14 cellular contexts compared by ENCODE assay signal in the genomic region with DNA sequence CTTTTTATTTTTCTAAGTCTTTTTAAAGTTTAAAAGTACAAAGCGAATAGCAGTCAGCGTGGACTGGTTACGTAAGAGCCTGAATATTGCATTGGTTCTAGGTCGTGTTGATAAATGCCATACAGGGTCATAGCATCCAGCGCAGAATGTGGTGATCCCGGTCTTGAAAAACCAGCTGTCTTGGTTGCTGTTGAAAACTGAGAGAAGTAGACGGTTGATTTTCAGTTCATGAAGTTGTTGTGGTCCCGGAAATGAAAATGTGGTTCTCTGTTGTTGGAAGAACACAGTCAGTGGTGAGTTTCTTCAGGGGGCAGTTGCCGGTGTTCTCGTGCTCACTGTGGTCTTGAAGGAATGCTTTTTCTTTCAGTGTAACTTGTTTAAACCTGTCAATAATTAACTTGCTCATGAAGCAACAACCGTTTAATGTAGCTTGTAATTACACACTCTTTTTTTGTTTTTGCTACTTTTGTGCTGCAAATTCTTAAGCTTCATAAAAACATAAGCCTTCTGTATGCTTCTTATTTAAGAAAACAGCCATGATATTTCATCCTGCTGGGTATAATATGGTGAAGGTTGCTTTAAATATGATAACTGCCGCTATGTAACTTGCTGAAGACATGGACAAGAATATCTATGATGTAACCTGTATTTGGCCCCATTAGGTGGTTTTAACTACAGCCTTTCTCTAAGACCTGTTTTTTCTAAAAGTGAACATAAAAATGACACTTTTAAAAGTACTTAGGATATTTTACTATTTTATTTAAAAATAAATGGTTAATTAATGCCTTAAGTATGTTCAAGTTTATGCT.
DNase-seq lines count a peak whose midpoint lies in the region; ATAC-seq, FAIRE-seq and TF ChIP-seq lines count a peak whose summit lies in the region.
"Had no signal": no experiment of that assay in that cellular context is flagged by ENCODE, and none has a peak within 500 bp of the region (broad histone marks: within the 10 kb centered on the region; RNA-seq: fewer than 3 reads in every experiment).

No MANE protein-coding gene starts in this region.

- in situ Hi-C loops in HepG2 (cut with HindIII; ENCODE audit: extremely low pct_ligation_motif_present, low pct_unique_long_range_greater_than_20kb) = no loop called here

- H3K4me3 Mint-ChIP-seq in activated CD4-positive, alpha-beta T cell treated with anti-CD3 and anti-CD28 coated beads, Interleukin-2, amount 10 ng/mL, durations not matched to agents 24 days and 14 days = no peak overlapping the region
- H3K4me3 Mint-ChIP-seq in chondrocyte (ENCODE audit: unreplicated experiment) = no peak overlapping the region
- H3K4me3 Mint-ChIP-seq: activated CD4-positive, alpha-beta memory T cell treated with anti-CD3 and anti-CD28 coated beads for 36 hours; activated naive CD8-positive, alpha-beta T cell treated with anti-CD3 and anti-CD28 coated beads for 36 hours; stimulated activated effector memory CD8-positive, alpha-beta T cell treated with anti-CD3 and anti-CD28 coated beads, Interleukin-12 subunit alpha, Interleukin-12 subunit beta, amount 100 ng/mL, for 72 hours had no signal

- TF ChIP-seq RAD21 in HepG2 (CRISPR knock-in tag; IDR thresholded peaks at IDR 0.05) = no peak

- peaks cover 61% of the 10 kb centered on the region for H3K4me1 ChIP-seq in HepG2 (ENCODE audit: insufficient read depth, low read length)
- peaks cover 8 to 22% (median 15%) of the 10 kb centered on the region in 4 donors for H3K4me1 ChIP-seq in upper lobe of left lung

- peak overlapping the region; percentile 77 for H3K27ac ChIP-seq in HepG2 (ENCODE audit: extremely low read length, insufficient read depth, low read length)
- peak overlapping the region; percentile 65 to 68 (median 68) for H3K27ac ChIP-seq in upper lobe of left lung

- no peaks in the 10 kb centered on the region for H3K9me3 Mint-ChIP-seq in activated CD4-positive, alpha-beta T cell treated with anti-CD3 and anti-CD28 coated beads, Interleukin-2, amount 10 ng/mL, durations not matched to agents 24 days and 14 days
- no peaks in the 10 kb centered on the region for H3K9me3 Mint-ChIP-seq in chondrocyte (ENCODE audit: low read depth)
- H3K9me3 Mint-ChIP-seq: activated CD4-positive, alpha-beta memory T cell treated with anti-CD3 and anti-CD28 coated beads for 36 hours; activated naive CD8-positive, alpha-beta T cell treated with anti-CD3 and anti-CD28 coated beads for 36 hours; stimulated activated effector memory CD8-positive, alpha-beta T cell treated with anti-CD3 and anti-CD28 coated beads, Interleukin-12 subunit alpha, Interleukin-12 subunit beta, amount 100 ng/mL, for 72 hours had no signal

- peak; percentile 16 for DNase-seq in activated CD4-positive, alpha-beta T cell treated with anti-CD3 and anti-CD28 coated beads, Interleukin-2, amount 10 ng/mL, durations not matched to agents 24 days and 14 days
- no peak for DNase-seq in activated CD4-positive, alpha-beta T cell treated with anti-CD3 and anti-CD28 coated beads, Interleukin-2, amount 50 U/mL, for 4 hours
- no peak for DNase-seq in chondrocyte (ENCODE audit: low spot score)
- peak; percentile 88 for DNase-seq in HepG2 (ENCODE audit: low spot score)
- peak in 1 of 2 donors; percentile 45 for DNase-seq in upper lobe of left lung
- no peak for DNase-seq in nucleus accumbens (lab: John Stamatoyannopoulos, UW)
- DNase-seq: activated CD4-positive, alpha-beta memory T cell treated with anti-CD3 and anti-CD28 coated beads for 36 hours; activated naive CD8-positive, alpha-beta T cell treated with anti-CD3 and anti-CD28 coated beads for 36 hours; midbrain; NCI-H526 treated with DMSO at 0.1 percent for 48 hours had no signal

- intact Hi-C loops in activated CD4-positive, alpha-beta T cell treated with anti-CD3 and anti-CD28 coated beads, Interleukin-2, amount 10 ng/mL, durations not matched to agents 24 days and 14 days (cut with micrococcal nuclease) = no loop called here
- intact Hi-C loops in HepG2 (cut with micrococcal nuclease; ENCODE audit: unreplicated experiment) = loop anchor here (2.0 kb wide), 1 partner anchor 32 kb away; no protein-coding TSS in a partner anchor

- peak; percentile 39 to 55; a peak in 2 of 4 replicates for TF ChIP-seq POLR2A in HepG2 (IDR thresholded peaks at IDR 0.05; ENCODE audit: insufficient read depth in 1 of 2, low read depth in 2 of 2, low read length in 2 of 2)
- TF ChIP-seq POLR2A in upper lobe of left lung (IDR thresholded peaks at IDR 0.05) = peak in 1 of 4 donors; percentile 28

- no peaks in the 10 kb centered on the region for H3K36me3 Mint-ChIP-seq in activated CD4-positive, alpha-beta T cell treated with anti-CD3 and anti-CD28 coated beads, Interleukin-2, amount 10 ng/mL, durations not matched to agents 24 days and 14 days (ENCODE audit: low read depth)
- peaks cover 10% of the 10 kb centered on the region for H3K36me3 Mint-ChIP-seq in chondrocyte (ENCODE audit: low read depth)
- H3K36me3 Mint-ChIP-seq: stimulated activated effector memory CD8-positive, alpha-beta T cell treated with anti-CD3 and anti-CD28 coated beads, Interleukin-12 subunit alpha, Interleukin-12 subunit beta, amount 100 ng/mL, for 72 hours had no signal

- peak overlapping the region; percentile 45 for H3K9ac ChIP-seq in HepG2 (ENCODE audit: insufficient read depth, low read depth, low read length)

- CTCF ChIA-PET in HepG2 (lab: Yijun Ruan, JAX; ENCODE audit: low intra/inter-chr PET ratio, low total read pairs) = no interaction called here

- H3K27me3 ChIP-seq in HepG2 (ENCODE audit: control insufficient read depth in 1 of 2, insufficient read depth in 2 of 2, low read length in 2 of 2) = no peaks in the 10 kb centered on the region
- no peaks in the 10 kb centered on the region for H3K27me3 ChIP-seq in upper lobe of left lung

- H4K20me1 ChIP-seq in HepG2 (ENCODE audit: insufficient read depth, low read length) = no peaks in the 10 kb centered on the region

- H3K36me3 ChIP-seq in HepG2 (replicated peaks in 1 of 2; ENCODE audit: control insufficient read depth in 1 of 2, insufficient read depth in 2 of 2, low read length in 2 of 2) (peaks cover 16 to 60% of the 10 kb centered on the region in 2 experiments), upper lobe of left lung (peaks cover 0 to 45% (median 14%) of the 10 kb centered on the region in 4 donors)

- POLR2A ChIA-PET in HepG2 (lab: Yijun Ruan, JAX) = interaction anchor here (0.6 to 2.9 kb wide), 8 partner anchors 14 to 642 kb away, joined by 3 to 22 read pairs (median 3); partner anchors contain the start of gene UNC93A

- ATAC-seq in HepG2 = peak; percentile 82
- peak; percentile 50 to 70 for ATAC-seq in upper lobe of left lung (ENCODE audit: low FRiP score in 2 of 2)
- ATAC-seq in HG02870 (IDR thresholded peaks at IDR 0.05; ENCODE audit: unreplicated experiment) = no peak
- no peak for ATAC-seq in HG03095 (IDR thresholded peaks at IDR 0.05; ENCODE audit: unreplicated experiment)
- ATAC-seq: stimulated activated effector memory CD8-positive, alpha-beta T cell treated with anti-CD3 and anti-CD28 coated beads, Interleukin-12 subunit alpha, Interleukin-12 subunit beta, amount 100 ng/mL, for 72 hours had no signal

- no peak overlapping the region for H2AFZ ChIP-seq in HepG2 (ENCODE audit: low read length)

- WGBS in HepG2 (ENCODE audit: low lambda C conversion rate) = 4% methylated on average over 12 of the region's 12 CpGs
- WGBS in upper lobe of left lung, 2 donors = 54 to 69% methylated on average over 12 of the region's 12 CpGs

- H3K27ac Mint-ChIP-seq in activated CD4-positive, alpha-beta T cell treated with anti-CD3 and anti-CD28 coated beads, Interleukin-2, amount 10 ng/mL, durations not matched to agents 24 days and 14 days = no peak overlapping the region
- peak overlapping the region; percentile 24 for H3K27ac Mint-ChIP-seq in chondrocyte (ENCODE audit: unreplicated experiment)
- H3K27ac Mint-ChIP-seq: activated CD4-positive, alpha-beta memory T cell treated with anti-CD3 and anti-CD28 coated beads for 36 hours; activated naive CD8-positive, alpha-beta T cell treated with anti-CD3 and anti-CD28 coated beads for 36 hours; stimulated activated effector memory CD8-positive, alpha-beta T cell treated with anti-CD3 and anti-CD28 coated beads, Interleukin-12 subunit alpha, Interleukin-12 subunit beta, amount 100 ng/mL, for 72 hours had no signal

- peak in 1 of 2 experiments; percentile 31; a peak in 2 of 4 replicates for TF ChIP-seq EP300 in HepG2 (IDR thresholded peaks at IDR 0.05; ENCODE audit: low read depth in 2 of 2, low read length in 2 of 2)
- TF ChIP-seq EP300 in HepG2 (CRISPR knock-in tag; IDR thresholded peaks at IDR 0.05; ENCODE audit: borderline replicate concordance) = no peak
- no peak for TF ChIP-seq EP300 in upper lobe of left lung (IDR thresholded peaks at IDR 0.05)

- peaks cover 4% of the 10 kb centered on the region for H3K27me3 Mint-ChIP-seq in activated CD4-positive, alpha-beta T cell treated with anti-CD3 and anti-CD28 coated beads, Interleukin-2, amount 10 ng/mL, durations not matched to agents 24 days and 14 days
- H3K27me3 Mint-ChIP-seq in chondrocyte (ENCODE audit: low read depth) = no peaks in the 10 kb centered on the region
- H3K27me3 Mint-ChIP-seq: activated CD4-positive, alpha-beta memory T cell treated with anti-CD3 and anti-CD28 coated beads for 36 hours; activated naive CD8-positive, alpha-beta T cell treated with anti-CD3 and anti-CD28 coated beads for 36 hours had no signal

- H3K79me2 ChIP-seq in HepG2 (ENCODE audit: insufficient read depth, low read length) = peaks cover 23% of the 10 kb centered on the region

- TSS peak; percentile 73 for BruUV-seq in HepG2 (replicated peaks; lab: Mats Ljungman, UMichigan)

- TF ChIP-seq CTCF in chondrocyte (IDR thresholded peaks at IDR 0.05) (no peak), HepG2 (CRISPR knock-in tag; IDR thresholded peaks at IDR 0.05) (no peak), upper lobe of left lung (IDR thresholded peaks at IDR 0.05) (no peak)

- FAIRE-seq in HepG2 (lab: Jason Lieb, UNC) = peak; percentile 83
- FAIRE-seq: H54 had no signal

- H3K4me3 ChIP-seq in HepG2 (replicated peaks in 1 of 3; ENCODE audit: insufficient read depth in 1 of 3, low read depth in 2 of 3, low read length in 3 of 3) = peak overlapping the region; percentile 26 to 50 (median 48); a peak in 4 of 6 replicates
- peak overlapping the region in 2 of 4 donors; percentile 15 to 20 for H3K4me3 ChIP-seq in upper lobe of left lung

- peak overlapping the region; percentile 80 for H3K4me2 ChIP-seq in HepG2 (ENCODE audit: low read depth, low read length)

- H3K4me1 Mint-ChIP-seq in activated CD4-positive, alpha-beta T cell treated with anti-CD3 and anti-CD28 coated beads, Interleukin-2, amount 10 ng/mL, durations not matched to agents 24 days and 14 days = no peaks in the 10 kb centered on the region
- peaks cover 24% of the 10 kb centered on the region for H3K4me1 Mint-ChIP-seq in chondrocyte (ENCODE audit: low read depth)
- H3K4me1 Mint-ChIP-seq: activated naive CD8-positive, alpha-beta T cell treated with anti-CD3 and anti-CD28 coated beads for 36 hours; stimulated activated effector memory CD8-positive, alpha-beta T cell treated with anti-CD3 and anti-CD28 coated beads, Interleukin-12 subunit alpha, Interleukin-12 subunit beta, amount 100 ng/mL, for 72 hours had no signal

- H3K9me3 ChIP-seq in HepG2 (ENCODE audit: low read length) (no peaks in the 10 kb centered on the region), upper lobe of left lung (no peaks in the 10 kb centered on the region)

TF ChIP-seq in HepG2, 621 proteins besides CTCF, POLR2A, EP300 and RAD21 (continues in another document):
- peak; percentile 51; the same call in 1 of the 2 replicates for TF ChIP-seq ARNTL (CRISPR knock-in tag; IDR thresholded peaks at IDR 0.05)
- TF ChIP-seq ZNF24 (IDR thresholded peaks at IDR 0.05) = no peak

Comparison
In these comparisons a context has a peak if more than half of its experiments do, and no peak if none do; other contexts are left out.
1. DNase-seq: peak in activated CD4-positive, alpha-beta T cell treated with anti-CD3 and anti-CD28 coated beads, Interleukin-2, amount 10 ng/mL, durations not matched to agents 24 days and 14 days (single experiment) and HepG2 (single experiment); none in activated CD4-positive, alpha-beta T cell treated with anti-CD3 and anti-CD28 coated beads, Interleukin-2, amount 50 U/mL, for 4 hours (0 of 2), chondrocyte (single experiment) and nucleus accumbens (0 of 56).
2. ATAC-seq: peak in HepG2 (single experiment) and upper lobe of left lung (2 of 2); none in HG02870 (single experiment) and HG03095 (single experiment).